In the genomic region with DNA sequence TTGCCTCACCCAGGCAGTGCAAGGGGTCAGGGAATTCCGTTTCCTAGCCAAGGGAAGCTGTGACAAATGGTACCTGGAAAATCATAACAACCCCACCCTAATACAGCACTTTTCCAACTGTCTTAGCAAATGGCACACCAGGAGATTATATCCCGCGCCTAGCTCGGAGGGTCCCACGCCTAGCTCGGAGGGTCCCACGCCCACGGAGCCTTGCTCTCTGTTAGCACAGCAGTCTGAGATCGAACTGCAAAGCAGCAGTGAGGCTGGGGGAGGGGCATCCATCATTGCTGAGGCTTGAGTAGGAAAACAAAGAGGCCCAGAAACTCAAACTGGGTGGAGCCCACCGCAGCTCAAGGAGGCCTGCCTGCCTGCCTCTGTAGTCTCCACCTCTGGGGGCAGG, we compare ENCODE assay signal across 39 cellular contexts.
"Had no signal": no experiment of that assay in that cellular context is flagged by ENCODE, and none has a peak within 500 bp of the region (broad histone marks: within the 10 kb centered on the region; RNA-seq: fewer than 3 reads in every experiment).

No MANE protein-coding gene starts in this region.

- H3K36me3 Mint-ChIP-seq: activated naive CD4-positive, alpha-beta T cell treated with anti-CD3 and anti-CD28 coated beads, Interleukin-2, amount 10 ng/mL, durations not matched to agents 7 days and 5 days had no signal

- H3K27ac Mint-ChIP-seq: activated naive CD4-positive, alpha-beta T cell treated with anti-CD3 and anti-CD28 coated beads for 36 hours; activated naive CD4-positive, alpha-beta T cell treated with anti-CD3 and anti-CD28 coated beads, Interleukin-2, amount 10 ng/mL, durations not matched to agents 7 days and 5 days; activated naive CD4-positive, alpha-beta T cell treated with anti-CD3 and anti-CD28 coated beads, Interleukin-2, amount 50 U/mL, for 24 hours; activated naive CD4-positive, alpha-beta T cell treated with anti-CD3 and anti-CD28 coated beads, Interleukin-2, amount 50 U/mL, for 72 hours; activated naive CD8-positive, alpha-beta T cell; activated naive CD8-positive, alpha-beta T cell treated with anti-CD3 and anti-CD28 coated beads for 36 hours; activated naive CD8-positive, alpha-beta T cell treated with anti-CD3 and anti-CD28 coated beads, Interleukin-2, amount 10 ng/mL, durations not matched to agents 7 days and 5 days; activated naive CD8-positive, alpha-beta T cell treated with anti-CD3 and anti-CD28 coated beads, Interleukin-2, amount 50 U/mL, for 24 hours; activated T-cell treated with anti-CD3 and anti-CD28 coated beads, Interleukin-2, amount 50 U/mL, for 24 hours; activated T-cell treated with anti-CD3 and anti-CD28 coated beads, Interleukin-2, amount 50 U/mL, for 72 hours; activated T-helper 1 cell treated with anti-CD3 and anti-CD28 coated beads, Interleukin-12 subunit alpha, Interleukin-12 subunit beta, Interleukin-2, Interleukin-4 antibody, amounts not matched to agents 30 ng/mL and 10 ng/mL and 1 ng/mL, durations not matched to agents 14 hours and 24 hours and 36 hours; activated T-helper 17 cell treated with anti-CD3 and anti-CD28 coated beads, Interleukin-2, amount 50 U/mL, for 72 hours; activated T-helper 2 cell treated with anti-CD3 and anti-CD28 coated beads, Interferon-gamma antibody, Interleukin-2, Interleukin-4, amounts not matched to agents 10 μg/mL and 5 μg/mL and 100 μg/mL, durations not matched to agents 14 hours and 24 hours and 36 hours; brain had no signal

- ATAC-seq: activated naive CD4-positive, alpha-beta T cell treated with anti-CD3 and anti-CD28 coated beads, Interleukin-2, amount 50 U/mL, for 72 hours; activated naive CD8-positive, alpha-beta T cell treated with anti-CD3 and anti-CD28 coated beads, Interleukin-2, amount 50 U/mL, for 24 hours; activated T-cell treated with anti-CD3 and anti-CD28 coated beads, Interleukin-2, amount 50 U/mL, for 4 hours; activated T-cell treated with anti-CD3 and anti-CD28 coated beads, Interleukin-2, amount 50 U/mL, for 72 hours; activated T-helper 17 cell treated with anti-CD3 and anti-CD28 coated beads, Interleukin-2, amount 50 U/mL, for 72 hours; body of pancreas had no signal

- H3K27me3 Mint-ChIP-seq: activated naive CD4-positive, alpha-beta T cell treated with anti-CD3 and anti-CD28 coated beads, Interleukin-2, amount 10 ng/mL, durations not matched to agents 7 days and 5 days; activated naive CD4-positive, alpha-beta T cell treated with anti-CD3 and anti-CD28 coated beads, Interleukin-2, amount 50 U/mL, for 24 hours; activated naive CD8-positive, alpha-beta T cell; activated naive CD8-positive, alpha-beta T cell treated with anti-CD3 and anti-CD28 coated beads for 36 hours; activated naive CD8-positive, alpha-beta T cell treated with anti-CD3 and anti-CD28 coated beads, Interleukin-2, amount 10 ng/mL, durations not matched to agents 7 days and 5 days; activated naive CD8-positive, alpha-beta T cell treated with anti-CD3 and anti-CD28 coated beads, Interleukin-2, amount 50 U/mL, for 24 hours; activated T-cell treated with anti-CD3 and anti-CD28 coated beads, Interleukin-2, amount 50 U/mL, for 24 hours; activated T-helper 17 cell treated with anti-CD3 and anti-CD28 coated beads, Interleukin-2, amount 50 U/mL, for 72 hours; brain; central memory CD8-positive, alpha-beta T cell had no signal

- H3K27me3 ChIP-seq: adrenal gland, ascending aorta, body of pancreas, brain microvascular endothelial cell, breast epithelium, cardiac muscle cell had no signal

- H3K4me3 Mint-ChIP-seq: activated naive CD4-positive, alpha-beta T cell treated with anti-CD3 and anti-CD28 coated beads for 36 hours; activated naive CD4-positive, alpha-beta T cell treated with anti-CD3 and anti-CD28 coated beads, Interleukin-2, amount 10 ng/mL, durations not matched to agents 7 days and 5 days; activated naive CD4-positive, alpha-beta T cell treated with anti-CD3 and anti-CD28 coated beads, Interleukin-2, amount 50 U/mL, for 24 hours; activated naive CD8-positive, alpha-beta T cell; activated naive CD8-positive, alpha-beta T cell treated with anti-CD3 and anti-CD28 coated beads for 36 hours; activated naive CD8-positive, alpha-beta T cell treated with anti-CD3 and anti-CD28 coated beads, Interleukin-2, amount 10 ng/mL, durations not matched to agents 7 days and 5 days; activated naive CD8-positive, alpha-beta T cell treated with anti-CD3 and anti-CD28 coated beads, Interleukin-2, amount 50 U/mL, for 24 hours; activated T-cell treated with anti-CD3 and anti-CD28 coated beads, Interleukin-2, amount 50 U/mL, for 24 hours; activated T-cell treated with anti-CD3 and anti-CD28 coated beads, Interleukin-2, amount 50 U/mL, for 4 hours; activated T-cell treated with anti-CD3 and anti-CD28 coated beads, Interleukin-2, amount 50 U/mL, for 72 hours; activated T-helper 1 cell treated with anti-CD3 and anti-CD28 coated beads, Interleukin-12 subunit alpha, Interleukin-12 subunit beta, Interleukin-2, Interleukin-4 antibody, amounts not matched to agents 30 ng/mL and 10 ng/mL and 1 ng/mL, durations not matched to agents 14 hours and 24 hours and 36 hours; activated T-helper 17 cell treated with anti-CD3 and anti-CD28 coated beads, Interleukin-2, amount 50 U/mL, for 72 hours; brain; central memory CD8-positive, alpha-beta T cell had no signal

- H3K36me3 ChIP-seq: adrenal gland, ascending aorta, brain microvascular endothelial cell, breast epithelium, cardiac muscle cell had no signal

- FAIRE-seq: astrocyte, bronchial epithelial cell had no signal

- H3K4me1 ChIP-seq: adrenal gland, ascending aorta, body of pancreas, breast epithelium had no signal

- H3K4me1 Mint-ChIP-seq: activated naive CD4-positive, alpha-beta T cell treated with anti-CD3 and anti-CD28 coated beads, Interleukin-2, amount 10 ng/mL, durations not matched to agents 7 days and 5 days; activated naive CD4-positive, alpha-beta T cell treated with anti-CD3 and anti-CD28 coated beads, Interleukin-2, amount 50 U/mL, for 24 hours; activated naive CD8-positive, alpha-beta T cell treated with anti-CD3 and anti-CD28 coated beads for 36 hours; activated naive CD8-positive, alpha-beta T cell treated with anti-CD3 and anti-CD28 coated beads, Interleukin-2, amount 10 ng/mL, durations not matched to agents 7 days and 5 days; activated naive CD8-positive, alpha-beta T cell treated with anti-CD3 and anti-CD28 coated beads, Interleukin-2, amount 50 U/mL, for 24 hours; activated T-helper 17 cell treated with anti-CD3 and anti-CD28 coated beads, Interleukin-2, amount 50 U/mL, for 72 hours; brain; central memory CD8-positive, alpha-beta T cell had no signal

- H3K9me3 ChIP-seq: adrenal gland had no signal

- H3K27ac ChIP-seq: adrenal gland, ascending aorta, body of pancreas, brain microvascular endothelial cell, breast epithelium, cardiac muscle cell had no signal

- H3K4me3 ChIP-seq: adrenal gland, ascending aorta, body of pancreas, breast epithelium, cardiac muscle cell had no signal

- DNase-seq: activated effector memory CD4-positive, alpha-beta T cell treated with anti-CD3 and anti-CD28 coated beads, Interleukin-2, amount 50 U/mL, for 16 hours; activated effector memory CD4-positive, alpha-beta T cell treated with Interleukin-2 at 50 U/mL for 16 hours; activated gamma-delta T cell; activated gamma-delta T cell treated with Interleukin-2 at 50 U/mL for 16 hours; activated naive CD4-positive, alpha-beta T cell; activated naive CD4-positive, alpha-beta T cell treated with anti-CD3 and anti-CD28 coated beads for 36 hours; activated naive CD4-positive, alpha-beta T cell treated with anti-CD3 and anti-CD28 coated beads, Interleukin-2, amount 10 ng/mL, durations not matched to agents 7 days and 5 days; activated naive CD4-positive, alpha-beta T cell treated with anti-CD3 and anti-CD28 coated beads, Interleukin-2, amount 50 U/mL, for 16 hours; activated naive CD4-positive, alpha-beta T cell treated with Interleukin-2 at 50 U/mL for 16 hours; activated naive CD8-positive, alpha-beta T cell treated with anti-CD3 and anti-CD28 coated beads for 36 hours; activated naive CD8-positive, alpha-beta T cell treated with anti-CD3 and anti-CD28 coated beads, Interleukin-2, amount 10 ng/mL, durations not matched to agents 7 days and 5 days; activated naive CD8-positive, alpha-beta T cell treated with anti-CD3 and anti-CD28 coated beads, Interleukin-2, amount 50 U/mL, for 24 hours; activated T-cell treated with anti-CD3 and anti-CD28 coated beads, Interleukin-2, amount 50 U/mL, for 24 hours; activated T-cell treated with anti-CD3 and anti-CD28 coated beads, Interleukin-2, amount 50 U/mL, for 4 hours; activated T-cell treated with anti-CD3 and anti-CD28 coated beads, Interleukin-2, amount 50 U/mL, for 48 hours; activated T-cell treated with anti-CD3 and anti-CD28 coated beads, Interleukin-2, amount 50 U/mL, for 72 hours; adrenal gland; amniotic stem cell; amygdala; anterior cingulate cortex; aorta; body of pancreas; brain microvascular endothelial cell; caudate nucleus; central memory CD4-positive, alpha-beta T cell; cerebellar nuclear complex had no signal
